Comparison of ENCODE assay signal across 1 cellular context in genomic region chr11:13260963-13261599, GRCh38.
TF ChIP-seq lines count a peak whose summit lies in the region.

No MANE protein-coding gene starts in this region.

TF ChIP-seq in A549, 52 proteins besides CTCF, POLR2A, EP300 and RAD21 (continued from another document):
- TF ChIP-seq CHD2 (IDR thresholded peaks at IDR 0.05; ENCODE audit: low read length, partially characterized antibody) (no peak), HMGXB4 (CRISPR knock-in tag; IDR thresholded peaks at IDR 0.05; ENCODE audit: borderline replicate concordance) (no peak), BCL3 (IDR thresholded peaks at IDR 0.05) (no peak)
TF ChIP-seq in A549: peak in this region for 0.
